In the genomic region with DNA sequence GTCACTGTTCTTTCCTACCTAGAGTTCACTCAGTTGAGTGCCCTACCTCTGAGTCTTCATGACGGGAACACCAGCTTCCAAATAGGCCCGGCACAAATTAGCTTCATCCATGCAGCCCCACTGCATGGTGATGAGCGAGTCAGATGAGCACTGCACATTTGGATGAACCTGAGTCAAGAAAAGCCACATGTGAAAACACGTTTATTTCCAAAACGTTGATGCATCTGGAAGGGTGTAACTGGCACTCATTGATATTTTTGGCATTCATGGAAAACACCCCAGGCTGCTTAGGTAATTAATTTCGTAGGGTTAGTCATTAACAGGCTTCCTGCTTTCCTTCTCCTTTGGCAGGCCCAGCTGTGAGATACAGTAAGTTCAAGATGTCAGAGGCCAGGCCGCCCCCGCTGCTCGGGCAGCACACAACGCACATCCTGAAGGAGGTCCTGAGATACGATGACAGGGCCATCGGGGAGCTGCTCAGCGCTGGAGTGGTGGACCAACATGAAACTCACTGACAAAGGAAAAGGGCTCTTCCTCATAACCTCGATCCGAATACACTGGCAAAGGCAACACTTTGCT, we compare ENCODE assay signal across 31 cellular contexts.
"Had no signal": no experiment of that assay in that cellular context is flagged by ENCODE, and none has a peak within 500 bp of the region (broad histone marks: within the 10 kb centered on the region; RNA-seq: fewer than 3 reads in every experiment).

No MANE protein-coding gene starts in this region.

- H3K27ac Mint-ChIP-seq: activated naive CD8-positive, alpha-beta T cell; effector memory CD8-positive, alpha-beta T cell; immature natural killer cell; nephron had no signal

- H3K36me3 Mint-ChIP-seq: activated naive CD8-positive, alpha-beta T cell had no signal

- H3K4me3 ChIP-seq: body of pancreas, esophagus muscularis mucosa, gastrocnemius medialis, lung, skin epidermis, thoracic aorta, vagina had no signal

- H3K27me3 Mint-ChIP-seq: activated naive CD8-positive, alpha-beta T cell; effector memory CD8-positive, alpha-beta T cell had no signal

- H3K36me3 ChIP-seq: esophagus muscularis mucosa, gastrocnemius medialis, thoracic aorta, vagina, WERI-Rb-1 had no signal

- H3K27ac ChIP-seq: body of pancreas, esophagus muscularis mucosa, gastrocnemius medialis, thoracic aorta, vagina, WERI-Rb-1 had no signal

- H3K4me3 Mint-ChIP-seq: activated naive CD8-positive, alpha-beta T cell; effector memory CD8-positive, alpha-beta T cell; immature natural killer cell; nephron had no signal

- FAIRE-seq: TTC549 had no signal

- H3K9me3 Mint-ChIP-seq: nephron had no signal

- ATAC-seq: activated CD4-positive, CD25-positive, alpha-beta regulatory T cell treated with anti-CD3 and anti-CD28 coated beads, Interleukin-2, amount 50 U/mL, for 24 hours; body of pancreas; effector memory CD8-positive, alpha-beta T cell; gastrocnemius medialis; left lobe of liver; sciatic nerve; stimulated activated naive CD8-positive, alpha-beta T cell treated with anti-CD3 and anti-CD28 coated beads, Interleukin-15, Interleukin-2, amounts not matched to agents 100 U/mL and 50 U/mL, for 24 hours had no signal

- H3K4me1 ChIP-seq: body of pancreas, esophagus muscularis mucosa, gastrocnemius medialis, vagina had no signal

- H3K9me3 ChIP-seq: body of pancreas, esophagus muscularis mucosa, gastrocnemius medialis, thoracic aorta, vagina had no signal

- DNase-seq: activated CD4-positive, alpha-beta T cell treated with anti-CD3 and anti-CD28 coated beads for 48 hours; activated CD4-positive, alpha-beta T cell treated with anti-CD3 and anti-CD28 coated beads, Interleukin-2, amount 50 U/mL, for 48 hours; activated CD8-positive, alpha-beta memory T cell treated with anti-CD3 and anti-CD28 coated beads for 24 hours; activated effector memory CD4-positive, alpha-beta T cell treated with Interleukin-2 at 50 U/mL for 16 hours; activated naive CD4-positive, alpha-beta T cell treated with Interleukin-2 at 50 U/mL for 16 hours; aorta; body of pancreas; caudate nucleus; cortex of kidney; effector memory CD8-positive, alpha-beta T cell; gastrocnemius medialis; glutamatergic neuron; hypothalamus; immature natural killer cell; posterior cingulate gyrus; stimulated activated CD4-positive, alpha-beta T cell treated with anti-CD3 and anti-CD28 coated beads, Interleukin-12 subunit alpha, Interleukin-12 subunit beta, amount 100 ng/mL, for 4 hours; stimulated activated CD4-positive, alpha-beta T cell treated with anti-CD3 and anti-CD28 coated beads, Interleukin-4, amount 100 ng/mL, for 1 hour; stimulated activated naive CD8-positive, alpha-beta T cell treated with anti-CD3 and anti-CD28 coated beads, Interleukin-15, Interleukin-2, amounts not matched to agents 100 U/mL and 50 U/mL, for 24 hours; trophoblast cell; WERI-Rb-1 had no signal

- H3K4me1 Mint-ChIP-seq: immature natural killer cell had no signal

- H3K27me3 ChIP-seq: body of pancreas, esophagus muscularis mucosa, gastrocnemius medialis, vagina had no signal
